In the genomic region with DNA sequence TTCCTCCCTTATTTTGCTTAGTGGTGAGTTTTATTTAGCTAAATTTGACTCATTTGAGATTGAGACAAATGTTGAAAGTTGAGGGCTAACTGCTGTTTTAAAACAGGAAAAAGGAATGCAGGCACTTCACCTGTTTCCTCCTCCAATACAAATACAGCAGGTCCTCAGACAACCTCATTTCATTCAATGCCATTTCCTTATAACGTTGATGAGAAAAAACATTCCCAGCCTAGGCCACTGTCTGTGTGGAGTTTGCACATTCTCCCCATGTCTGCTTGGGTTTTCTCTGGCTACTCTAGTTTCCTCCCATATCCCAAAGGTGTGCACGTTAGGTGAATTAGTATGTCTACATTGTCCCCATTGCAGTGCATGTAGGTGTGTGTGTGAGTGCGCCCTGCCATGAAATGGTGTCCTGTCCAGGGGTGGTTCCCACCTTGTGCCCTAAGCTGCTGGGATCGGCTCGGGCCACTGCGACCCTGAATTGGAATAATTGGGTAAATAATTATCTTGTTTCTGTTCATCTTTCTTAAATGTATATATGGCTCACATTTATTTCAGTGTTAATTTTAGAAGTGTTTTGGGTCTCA, we compare ENCODE assay signal across 23 cellular contexts. TPM values are rescaled to one million over a fixed set of nuclear protein-coding genes. Genes with fewer than 3 reads are reported as not detected.
DNase-seq lines count a peak whose midpoint lies in the region; FAIRE-seq and TF ChIP-seq lines count a peak whose summit lies in the region.
"Had no signal": no experiment of that assay in that cellular context is flagged by ENCODE, and none has a peak within 500 bp of the region (broad histone marks: within the 10 kb centered on the region; RNA-seq: fewer than 3 reads in every experiment).

No MANE protein-coding gene starts in this region.

- no peak overlapping the region for H3K4me3 ChIP-seq in keratinocyte (ENCODE audit: control insufficient read depth in 2 of 3, extremely low read depth in 1 of 3, insufficient read depth in 2 of 3, low read depth in 1 of 3, low read length in 3 of 3)
- peak overlapping the region in 1 of 5 donors; percentile 8 for H3K4me3 ChIP-seq in subcutaneous abdominal adipose tissue (ENCODE audit: low read depth in 1 of 5, low read length in 5 of 5)
- H3K4me3 ChIP-seq: GM23248, SJSA1, smooth muscle cell had no signal

- POLR2A ChIA-PET in RWPE1 (lab: Yijun Ruan, JAX; ENCODE audit: low non-redundant PET), result no interaction called here

- H3K9me1 ChIP-seq in keratinocyte (ENCODE audit: control insufficient read depth, extremely low read depth, insufficient read depth, low read length), result no peaks in the 10 kb centered on the region

- H3K9me3 ChIP-seq in keratinocyte (ENCODE audit: control insufficient read depth, low read depth, low read length) (no peaks in the 10 kb centered on the region), subcutaneous abdominal adipose tissue (ENCODE audit: control insufficient read depth in 5 of 5, low read length in 5 of 5) (no peaks in the 10 kb centered on the region)
- H3K9me3 ChIP-seq: SJSA1 had no signal

- H4K20me1 ChIP-seq in keratinocyte (ENCODE audit: control insufficient read depth, extremely low read depth, insufficient read depth, low read length), result no peaks in the 10 kb centered on the region

- DNase-seq in GM19239 (ENCODE audit: insufficient read length, low spot score) (no peak), NCI-H2029 treated with DMSO at 0.1 percent for 48 hours (lab: John Stamatoyannopoulos, UW) (peak; percentile 7), keratinocyte (ENCODE audit: low read depth, low spot score) (no peak), GM13977 (ENCODE audit: low spot score) (no peak), NCI-H1105 treated with DMSO at 0.1 percent for 48 hours (lab: John Stamatoyannopoulos, UW) (no peak), RWPE1 (ENCODE audit: low spot score) (no peak)
- DNase-seq: activated CD4-positive, CD25-positive, alpha-beta regulatory T cell treated with anti-CD3 and anti-CD28 coated beads, Interleukin-2, amount 50 U/mL, for 72 hours; activated effector memory CD4-positive, alpha-beta T cell treated with Interleukin-2 at 50 U/mL for 16 hours; activated naive CD8-positive, alpha-beta T cell treated with anti-CD3 and anti-CD28 coated beads, Interleukin-2, amount 10 ng/mL, durations not matched to agents 7 days and 5 days; endodermal cell; GM23248; IMR-90; midbrain; natural killer cell; NCI-H1092 treated with DMSO at 0.1 percent for 48 hours; NCI-H1930; NCI-H526 treated with DMSO at 0.1 percent for 48 hours; stimulated activated CD4-positive, alpha-beta T cell treated with anti-CD3 and anti-CD28 coated beads, Interleukin-2, amount 100 ng/mL, for 24 hours had no signal

- H3K27ac ChIP-seq in keratinocyte (ENCODE audit: control insufficient read depth, insufficient read depth, low read length) (no peak overlapping the region), subcutaneous abdominal adipose tissue (ENCODE audit: low read depth, low read length) (peak overlapping the region; percentile 54), RWPE1 (no peak overlapping the region)
- H3K27ac ChIP-seq: GM23248, SJSA1 had no signal

- H3K27me3 ChIP-seq in keratinocyte (ENCODE audit: control insufficient read depth, extremely low read depth, insufficient read depth, low read length) (no peaks in the 10 kb centered on the region), subcutaneous abdominal adipose tissue (ENCODE audit: control insufficient read depth in 5 of 5, insufficient read depth in 4 of 5, low read length in 5 of 5) (no peaks in the 10 kb centered on the region)
- H3K27me3 ChIP-seq: SJSA1 had no signal

- in situ Hi-C loops in GM13977 (cut with MboI; ENCODE audit: low pct_unique_long_range_greater_than_20kb, low sequenced_read_pairs, unreplicated experiment), result no loop called here

- peaks cover 15% of the 10 kb centered on the region for H3K4me1 ChIP-seq in keratinocyte (ENCODE audit: control insufficient read depth, extremely low read depth, insufficient read depth, low read length)
- peaks cover 0 to 38% (median 17%) of the 10 kb centered on the region in 5 donors for H3K4me1 ChIP-seq in subcutaneous abdominal adipose tissue (ENCODE audit: control insufficient read depth in 5 of 5, insufficient read depth in 5 of 5, low read length in 5 of 5)

- peaks cover 66% of the 10 kb centered on the region for H3K79me2 ChIP-seq in keratinocyte (ENCODE audit: control insufficient read depth, insufficient read depth, low read length)

- H3K9ac ChIP-seq in keratinocyte (ENCODE audit: control insufficient read depth, extremely low read depth, insufficient read depth, low read length) (no peak overlapping the region), subcutaneous abdominal adipose tissue (ENCODE audit: low read length in 5 of 5) (peak overlapping the region in 1 of 5 donors; percentile 4)
- H3K9ac ChIP-seq: GM23248 had no signal

- no peaks in the 10 kb centered on the region for H3K36me3 ChIP-seq in keratinocyte (ENCODE audit: control insufficient read depth in 2 of 2, extremely low read depth in 1 of 2, insufficient read depth in 2 of 2, low read length in 2 of 2)
- H3K36me3 ChIP-seq in subcutaneous abdominal adipose tissue (ENCODE audit: control insufficient read depth in 5 of 5, insufficient read depth in 5 of 5, low read length in 5 of 5), result no peaks in the 10 kb centered on the region
- H3K36me3 ChIP-seq: SJSA1 had no signal

- CTCF ChIA-PET in RWPE1 (lab: Yijun Ruan, JAX), result interaction anchor here (0.6 kb wide), 1 partner anchor 242 kb away, joined by 4 read pairs; no protein-coding TSS in a partner anchor

- H3K4me2 ChIP-seq in keratinocyte (ENCODE audit: control insufficient read depth, extremely low read depth, insufficient read depth, low read depth, low read length), result no peak overlapping the region
- H3K4me2 ChIP-seq: smooth muscle cell had no signal

- peak; percentile 58 for FAIRE-seq in GM19239 (lab: Jason Lieb, UNC)
- peak; percentile 56 for FAIRE-seq in keratinocyte (lab: Jason Lieb, UNC)
- FAIRE-seq: RCC 7860, TTC549 had no signal

- dilution Hi-C loops in keratinocyte (cut with MboI; ENCODE audit: extremely low pct_ligation_motif_present, low sequenced_read_pairs), result no loop called here

- H2AFZ ChIP-seq in keratinocyte (ENCODE audit: control insufficient read depth, low read length), result no peak overlapping the region
- H2AFZ ChIP-seq: GM23248 had no signal

- TF ChIP-seq CTCF in keratinocyte (optimal IDR thresholded peaks at IDR 0.05 in 1 of 3, IDR thresholded peaks at IDR 0.05 in 1 of 3, conservative IDR thresholded peaks at IDR 0.05 in 1 of 3; ENCODE audit: extremely low read depth in 1 of 3, insufficient read depth in 2 of 3, low read length in 3 of 3) (no peak), GM13977 (IDR thresholded peaks at IDR 0.05; ENCODE audit: extremely low read depth, insufficient read depth, missing control alignments) (no peak), RWPE1 (conservative IDR thresholded peaks at IDR 0.05; ENCODE audit: low read depth) (no peak)

RNA-seq across cellular contexts. Expression of a gene that starts 21.9 kb away (rescaled TPM):
- 31.9 to 39.2 TPM (median 33.5 TPM) in 3 replicates for polyA plus RNA-seq in keratinocyte
- 11.6 TPM for polyA plus RNA-seq in keratinocyte (2011; ENCODE audit: low read depth)
- 22.5 and 30.9 TPM in 2 replicates for polyA plus RNA-seq in keratinocyte (2011; cell fraction: cytosol; rRNA removed)
- polyA plus RNA-seq in keratinocyte (2011; cell fraction: nucleus; rRNA removed), result 37.3 and 42.7 TPM in 2 replicates
- polyA plus RNA-seq in keratinocyte (2012; ENCODE audit: low replicate concordance), result 12.5 and 18.1 TPM in 2 replicates
- polyA minus RNA-seq in keratinocyte, result 29.3 to 39.9 TPM (median 34.1 TPM) in 3 replicates
- polyA minus RNA-seq in keratinocyte (2011; cell fraction: cytosol; rRNA and poly(A)+ RNA removed), result 17.1 TPM
- polyA minus RNA-seq in keratinocyte (2011; cell fraction: nucleus; rRNA and poly(A)+ RNA removed), result 27.4 and 40.8 TPM in 2 replicates
